Comparison of ENCODE assay signal across 1 cellular context in genomic region chr6:11329841-11330765, GRCh38.
TF ChIP-seq lines count a peak whose summit lies in the region.

No MANE protein-coding gene starts in this region.

TF ChIP-seq in H1, 55 proteins besides CTCF, POLR2A, EP300 and RAD21 (continued from another document):
- TF ChIP-seq CHD7 (IDR thresholded peaks at IDR 0.05; ENCODE audit: insufficient replicate concordance, low read length) (no peak), ZNF274 (IDR thresholded peaks at IDR 0.05; ENCODE audit: borderline replicate concordance, extremely low read depth, low read length) (no peak), JUN (IDR thresholded peaks at IDR 0.05; ENCODE audit: low read depth, low read length) (no peak), MAX (IDR thresholded peaks at IDR 0.05) (no peak), SRF (IDR thresholded peaks at IDR 0.05; ENCODE audit: low read depth, low read length) (no peak), E2F6 (IDR thresholded peaks at IDR 0.05) (no peak; the same call in 1 of the 2 replicates), MAFK (IDR thresholded peaks at IDR 0.05; ENCODE audit: low read depth, low read length) (no peak), HDAC2 (IDR thresholded peaks at IDR 0.05; ENCODE audit: borderline replicate concordance in 1 of 2, low read depth in 2 of 2, low read length in 2 of 2) (no peak)
